Comparison of ENCODE assay signal across 1 cellular context in genomic region chr11:74398244-74399159, GRCh38.
A peak's percentile ranks its signal among the peaks of the same experiment; 100 is the strongest.
TF ChIP-seq lines count a peak whose summit lies in the region.

TSS of gene PGM2L1 (minus strand) at chr11:74398433. CDS start at chr11:74398161, 272 bp downstream.

TF ChIP-seq in GM12878, 131 proteins besides CTCF, POLR2A, EP300 and RAD21 (continued from another document):
- TF ChIP-seq IRF4 (IDR thresholded peaks at IDR 0.05; ENCODE audit: low read depth, low read length): no peak
- no peak for TF ChIP-seq TBL1XR1 (IDR thresholded peaks at IDR 0.05; ENCODE audit: low read depth, low read length)
- no peak for TF ChIP-seq REST (IDR thresholded peaks at IDR 0.05; ENCODE audit: low read depth, low read length)
- no peak for TF ChIP-seq USF2 (IDR thresholded peaks at IDR 0.05; ENCODE audit: borderline replicate concordance, low read depth, low read length)
- no peak for TF ChIP-seq KAT2A (conservative IDR thresholded peaks at IDR 0.05; ENCODE audit: control insufficient read depth, low read depth, low read length)
- TF ChIP-seq MTA3 (IDR thresholded peaks at IDR 0.05; ENCODE audit: borderline replicate concordance, low read length): no peak
- no peak for TF ChIP-seq ELK1 (IDR thresholded peaks at IDR 0.05; ENCODE audit: low read depth, low read length)
- TF ChIP-seq ATF2 (IDR thresholded peaks at IDR 0.05; ENCODE audit: low read length): no peak
- TF ChIP-seq CBX5 (IDR thresholded peaks at IDR 0.05; ENCODE audit: low read depth): no peak
- peak; percentile 71; the same call in 1 of the 2 replicates for TF ChIP-seq RB1 (IDR thresholded peaks at IDR 0.05; ENCODE audit: borderline replicate concordance)
- no peak for TF ChIP-seq PRDM15 (CRISPR knock-in tag; IDR thresholded peaks at IDR 0.05)
- TF ChIP-seq TCF12 (IDR thresholded peaks at IDR 0.05; ENCODE audit: low read depth, low read length): no peak
- TF ChIP-seq BCL3 (IDR thresholded peaks at IDR 0.05; ENCODE audit: borderline replicate concordance, insufficient read depth, low read depth, low read length, poor library complexity, severe bottlenecking): no peak
- TF ChIP-seq CBX3 (IDR thresholded peaks at IDR 0.05; ENCODE audit: borderline replicate concordance, low read depth): no peak
- no peak for TF ChIP-seq HDAC2 (IDR thresholded peaks at IDR 0.05)
- TF ChIP-seq ESRRA (IDR thresholded peaks at IDR 0.05; ENCODE audit: low read length): no peak
- no peak for TF ChIP-seq SMARCA5 (IDR thresholded peaks at IDR 0.05)
- peak; percentile 78 for TF ChIP-seq NR2C1 (IDR thresholded peaks at IDR 0.05)
- TF ChIP-seq ZBTB40 (IDR thresholded peaks at IDR 0.05; ENCODE audit: borderline replicate concordance): peak; percentile 44; the same call in 1 of the 2 replicates
- TF ChIP-seq FOXK2 (IDR thresholded peaks at IDR 0.05): no peak
- TF ChIP-seq BCL11A (IDR thresholded peaks at IDR 0.05; ENCODE audit: low read depth, low read length): no peak
- TF ChIP-seq NFXL1 (IDR thresholded peaks at IDR 0.05; ENCODE audit: borderline replicate concordance): no peak
- 0 out of 2 replicates have a peak, but pooled peaks have one; percentile 31 for TF ChIP-seq GABPA (IDR thresholded peaks at IDR 0.05; ENCODE audit: low read depth)
- TF ChIP-seq NR2C2 (IDR thresholded peaks at IDR 0.05; ENCODE audit: borderline replicate concordance, control insufficient read depth, insufficient read length, low read depth): no peak
- TF ChIP-seq MYC (IDR thresholded peaks at IDR 0.05; ENCODE audit: insufficient read depth, insufficient read length, insufficient replicate concordance, low read length, severe bottlenecking): no peak
- no peak for TF ChIP-seq SUPT20H (IDR thresholded peaks at IDR 0.05; ENCODE audit: borderline replicate concordance, control insufficient read depth, low read depth, low read length)
- no peak for TF ChIP-seq E4F1 (IDR thresholded peaks at IDR 0.05; ENCODE audit: borderline replicate concordance, partially characterized antibody)
- TF ChIP-seq NR2F1 (conservative IDR thresholded peaks at IDR 0.05): 0 out of 2 replicates have a peak, but pooled peaks have one; percentile 38
- TF ChIP-seq ZNF274 (IDR thresholded peaks at IDR 0.05; ENCODE audit: insufficient read depth, insufficient read length): no peak
- TF ChIP-seq ZNF207 (IDR thresholded peaks at IDR 0.05; ENCODE audit: borderline replicate concordance): peak; percentile 77; the same call in 1 of the 2 replicates
- peak; percentile 89 for TF ChIP-seq SIX5 (IDR thresholded peaks at IDR 0.05; ENCODE audit: low read depth, low read length, severe bottlenecking)
- TF ChIP-seq SMAD5 (IDR thresholded peaks at IDR 0.05; ENCODE audit: low read depth): no peak
- TF ChIP-seq PAX8 (IDR thresholded peaks at IDR 0.05): no peak
- TF ChIP-seq CHD4 (IDR thresholded peaks at IDR 0.05): no peak
- no peak for TF ChIP-seq PBX3 (IDR thresholded peaks at IDR 0.05; ENCODE audit: insufficient replicate concordance, low read depth, low read length)
- TF ChIP-seq BHLHE40 (IDR thresholded peaks at IDR 0.05; ENCODE audit: borderline replicate concordance in 1 of 2, low read depth in 2 of 2, low read length in 1 of 2): peak; percentile 87 to 93
- TF ChIP-seq ZNF384 (IDR thresholded peaks at IDR 0.05; ENCODE audit: borderline replicate concordance, low read depth, low read length): 0 out of 2 replicates have a peak, but pooled peaks have one; percentile 13
- TF ChIP-seq FOXM1 (IDR thresholded peaks at IDR 0.05; ENCODE audit: low read depth, low read length): no peak
TF ChIP-seq in GM12878: peak in this region for 38.
